In the genomic region with DNA sequence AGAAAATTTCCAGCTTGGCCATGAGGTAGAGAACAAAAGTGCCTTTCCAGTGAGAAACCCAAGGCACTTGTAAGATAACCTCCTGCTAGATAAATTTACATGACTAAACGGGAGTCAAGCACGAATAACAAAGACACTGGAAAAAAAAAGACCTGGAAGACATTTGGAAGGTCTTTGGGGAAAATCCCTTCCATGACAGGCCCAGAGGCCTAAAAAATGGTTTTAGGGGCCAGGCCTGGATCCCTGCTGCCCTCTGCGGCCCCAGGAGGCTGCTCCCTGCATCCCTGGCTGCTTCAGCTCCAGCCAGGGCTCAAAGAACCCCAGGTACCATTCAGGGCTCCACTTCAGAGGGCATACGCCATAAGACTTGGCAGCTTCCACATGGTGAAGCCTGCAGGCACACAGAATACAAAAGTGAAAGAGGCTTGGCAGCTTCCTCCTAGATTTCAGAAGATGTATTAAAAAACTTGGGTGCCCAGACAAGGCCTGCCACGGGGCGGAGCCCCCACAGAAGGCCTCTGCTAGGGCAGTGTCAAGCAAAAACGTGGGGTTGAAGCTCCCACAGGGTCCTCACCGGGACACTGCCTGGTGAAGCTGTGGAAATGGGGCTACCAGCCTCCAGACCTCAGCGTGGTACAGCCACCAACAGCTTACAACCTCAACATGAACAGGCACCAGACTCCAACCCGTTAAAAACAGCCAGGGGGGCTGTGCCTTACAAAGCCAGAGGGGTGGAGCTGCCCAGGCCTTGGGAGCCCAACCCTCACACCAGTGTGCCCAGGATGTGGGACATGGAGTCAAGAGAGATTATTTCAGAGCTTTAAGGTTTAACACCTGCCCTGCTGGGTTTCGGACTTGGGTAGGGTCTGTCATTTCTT, we compare ENCODE assay signal across 10 cellular contexts.
DNase-seq lines count a peak whose midpoint lies in the region; ATAC-seq and TF ChIP-seq lines count a peak whose summit lies in the region.
"Had no signal": no experiment of that assay in that cellular context is flagged by ENCODE, and none has a peak within 500 bp of the region (broad histone marks: within the 10 kb centered on the region; RNA-seq: fewer than 3 reads in every experiment).

No MANE protein-coding gene starts in this region.

- peaks cover 7% of the 10 kb centered on the region for H3K4me1 Mint-ChIP-seq in central memory CD8-positive, alpha-beta T cell

- H3K27me3 Mint-ChIP-seq in central memory CD8-positive, alpha-beta T cell = peaks cover under 1% of the 10 kb centered on the region

- H3K9me3 ChIP-seq in Peyer's patch = no peaks in the 10 kb centered on the region
- H3K9me3 ChIP-seq in spleen = no peaks in the 10 kb centered on the region

- no peaks in the 10 kb centered on the region for H3K9me3 Mint-ChIP-seq in central memory CD8-positive, alpha-beta T cell
- H3K9me3 Mint-ChIP-seq: nephron progenitor cell had no signal

- TF ChIP-seq CTCF in Peyer's patch (IDR thresholded peaks at IDR 0.05) (no peak), spleen (IDR thresholded peaks at IDR 0.05 in 8 of 11, conservative IDR thresholded peaks at IDR 0.05 in 3 of 11) (peak in 2 of 11 experiments; percentile 13 to 23)

- no peaks in the 10 kb centered on the region for H3K27me3 ChIP-seq in H7 (ENCODE audit: control insufficient read depth, insufficient read depth, low read length)
- no peaks in the 10 kb centered on the region for H3K27me3 ChIP-seq in Peyer's patch
- H3K27me3 ChIP-seq in spleen (replicated peaks in 1 of 7) = no peaks in the 10 kb centered on the region

- H3K27ac ChIP-seq in Peyer's patch (peak overlapping the region in 2 of 4 donors; percentile 38 to 49), spleen (peak overlapping the region; percentile 30 to 84 (median 77))

- DNase-seq in H7 (peak; percentile 91), Peyer's patch (peak in 2 of 3 donors; percentile 50 to 54), spleen (peak; percentile 88), RKO (ENCODE audit: low spot score) (no peak), NCI-H2081 (lab: John Stamatoyannopoulos, UW) (no peak)
- no peak for DNase-seq in central memory CD8-positive, alpha-beta T cell (ENCODE audit: low spot score in 2 of 2)
- DNase-seq: KG1, nephron progenitor cell, OCI-M1 had no signal

- peak overlapping the region; percentile 32 for H3K27ac Mint-ChIP-seq in central memory CD8-positive, alpha-beta T cell (ENCODE audit: low read depth)
- H3K27ac Mint-ChIP-seq: nephron progenitor cell had no signal

- no peaks in the 10 kb centered on the region for H3K36me3 ChIP-seq in H7 (replicated peaks; ENCODE audit: control insufficient read depth, insufficient read depth, low read length)
- H3K36me3 ChIP-seq in Peyer's patch = no peaks in the 10 kb centered on the region
- H3K36me3 ChIP-seq in spleen = no peaks in the 10 kb centered on the region

- peak; percentile 32 for ATAC-seq in central memory CD8-positive, alpha-beta T cell (replicated peaks; ENCODE audit: extremely low read depth, poor library complexity, severe bottlenecking)
- ATAC-seq in HG03135 (IDR thresholded peaks at IDR 0.05; ENCODE audit: unreplicated experiment) = no peak

- H3K4me3 ChIP-seq in H7 (ENCODE audit: insufficient read depth, low read depth, low read length) = no peak overlapping the region
- H3K4me3 ChIP-seq in Peyer's patch = no peak overlapping the region
- H3K4me3 ChIP-seq in spleen = no peak overlapping the region

- H3K36me3 Mint-ChIP-seq in central memory CD8-positive, alpha-beta T cell (ENCODE audit: insufficient read depth) = no peaks in the 10 kb centered on the region

- TF ChIP-seq POLR2A in Peyer's patch (IDR thresholded peaks at IDR 0.05) (no peak), spleen (IDR thresholded peaks at IDR 0.05) (no peak)

- H3K4me3 Mint-ChIP-seq in central memory CD8-positive, alpha-beta T cell = no peak overlapping the region
- H3K4me3 Mint-ChIP-seq: nephron progenitor cell had no signal

- intact Hi-C loops in spleen (cut with DNase I; ENCODE audit: low total_unique reads) = no loop called here

- H3K4me1 ChIP-seq in Peyer's patch (peaks cover 0 to 7% (median 0%) of the 10 kb centered on the region in 4 donors), spleen (peaks cover 0 to 16% (median 11%) of the 10 kb centered on the region in 6 donors)

- WGBS in spleen, 5 donors = 45 to 59% (median 51%) methylated on average over 11 of the region's 11 CpGs

Comparison
In these comparisons a context has a peak if more than half of its experiments do, and no peak if none do; other contexts are left out.
1. DNase-seq: peak in H7 (single experiment), Peyer's patch (2 of 3) and spleen (single experiment); none in central memory CD8-positive, alpha-beta T cell (0 of 2), RKO (single experiment) and NCI-H2081 (0 of 2).